ENCODE assay signal across 13 cellular contexts in the genomic region with DNA sequence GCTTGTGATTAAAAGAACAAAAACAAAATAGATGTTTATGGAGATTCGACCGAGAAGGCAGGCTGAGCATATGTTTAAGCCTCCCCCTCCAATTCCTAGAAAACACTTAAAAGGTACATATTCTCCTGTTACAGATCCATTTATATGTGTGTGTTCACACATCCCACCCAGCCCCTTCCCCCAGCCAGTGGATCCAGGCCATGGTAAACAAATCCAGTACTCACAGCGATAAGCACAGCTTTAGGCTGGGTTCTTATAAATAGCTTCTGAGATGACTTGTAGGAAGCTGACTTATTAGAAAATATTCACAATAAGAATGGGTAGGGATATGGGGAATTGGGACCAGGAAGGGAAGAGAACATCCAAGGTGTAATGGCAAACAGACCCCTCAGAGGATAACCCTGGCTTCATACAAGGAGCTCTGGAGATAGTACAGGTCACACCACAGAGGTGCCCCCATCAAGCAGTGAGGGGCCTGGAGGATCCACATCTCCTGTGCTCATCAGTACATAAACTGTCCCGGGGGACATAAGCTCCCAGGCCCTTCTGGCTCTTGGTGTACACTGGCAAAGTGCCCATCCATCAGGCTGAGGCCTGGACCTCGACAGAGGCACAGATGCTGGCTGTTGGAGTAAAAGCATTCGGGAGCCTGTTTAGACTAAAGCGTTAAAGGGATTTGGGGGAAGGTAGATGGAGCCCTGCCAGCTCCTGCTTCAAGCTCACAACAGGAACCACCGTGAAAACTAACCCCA.
DNase-seq lines count a peak whose midpoint lies in the region; FAIRE-seq and TF ChIP-seq lines count a peak whose summit lies in the region.
"Had no signal": no experiment of that assay in that cellular context is flagged by ENCODE, and none has a peak within 500 bp of the region (broad histone marks: within the 10 kb centered on the region; RNA-seq: fewer than 3 reads in every experiment).

No MANE protein-coding gene starts in this region.

- no peak overlapping the region for H3K4me3 Mint-ChIP-seq in astrocyte (ENCODE audit: unreplicated experiment)
- no peak overlapping the region for H3K4me3 Mint-ChIP-seq in activated CD4-positive, alpha-beta memory T cell treated with anti-CD3 and anti-CD28 coated beads for 36 hours

- no peak overlapping the region for H3K9ac ChIP-seq in astrocyte (ENCODE audit: low read length)
- H3K9ac ChIP-seq: BLaER1 treated with 17β-estradiol and CSF1 and Interleukin-3, amounts not matched to agents 10 nM and 100 nM had no signal

- no peak overlapping the region for H2AFZ ChIP-seq in astrocyte (ENCODE audit: low read depth, low read length)

- no peaks in the 10 kb centered on the region for H3K27me3 ChIP-seq in astrocyte (ENCODE audit: insufficient read depth, low read length)
- H3K27me3 ChIP-seq: BLaER1 treated with 17β-estradiol and CSF1 and Interleukin-3, amounts not matched to agents 10 nM and 100 nM; tibial nerve had no signal

- TF ChIP-seq CTCF in C4-2B (conservative IDR thresholded peaks at IDR 0.05): no peak
- no peak for TF ChIP-seq CTCF in astrocyte (IDR thresholded peaks at IDR 0.05; ENCODE audit: insufficient read depth, low read depth, low read length)
- TF ChIP-seq CTCF in GM20000 (IDR thresholded peaks at IDR 0.05; ENCODE audit: extremely low read depth, missing control alignments): no peak

- no peaks in the 10 kb centered on the region for H3K36me3 ChIP-seq in astrocyte (ENCODE audit: insufficient read depth, low read length)
- H3K36me3 ChIP-seq: BLaER1 treated with 17β-estradiol and CSF1 and Interleukin-3, amounts not matched to agents 10 nM and 100 nM; tibial nerve had no signal

- H3K36me3 Mint-ChIP-seq in astrocyte (ENCODE audit: low read depth, unreplicated experiment): no peaks in the 10 kb centered on the region
- H3K36me3 Mint-ChIP-seq in activated CD4-positive, alpha-beta memory T cell treated with anti-CD3 and anti-CD28 coated beads for 36 hours: no peaks in the 10 kb centered on the region

- H3K4me1 ChIP-seq in astrocyte (ENCODE audit: insufficient read depth, low read length): peaks cover 32% of the 10 kb centered on the region

- no peak overlapping the region for H3K4me3 ChIP-seq in astrocyte (ENCODE audit: insufficient read depth, low read depth, low read length)
- H3K4me3 ChIP-seq: BLaER1 treated with 17β-estradiol and CSF1 and Interleukin-3, amounts not matched to agents 10 nM and 100 nM; tibial nerve had no signal

- peaks cover 20% of the 10 kb centered on the region for H3K4me1 Mint-ChIP-seq in astrocyte (ENCODE audit: low read depth, unreplicated experiment)
- peaks cover 4% of the 10 kb centered on the region for H3K4me1 Mint-ChIP-seq in activated CD4-positive, alpha-beta memory T cell treated with anti-CD3 and anti-CD28 coated beads for 36 hours (ENCODE audit: low read depth)

- H3K27me3 Mint-ChIP-seq in astrocyte (ENCODE audit: low read depth, unreplicated experiment): no peaks in the 10 kb centered on the region
- H3K27me3 Mint-ChIP-seq in activated CD4-positive, alpha-beta memory T cell treated with anti-CD3 and anti-CD28 coated beads for 36 hours: peaks cover 7% of the 10 kb centered on the region

- no peak for FAIRE-seq in astrocyte (lab: Jason Lieb, UNC)

- no peak overlapping the region for H3K27ac Mint-ChIP-seq in astrocyte (ENCODE audit: unreplicated experiment)
- no peak overlapping the region for H3K27ac Mint-ChIP-seq in activated CD4-positive, alpha-beta memory T cell treated with anti-CD3 and anti-CD28 coated beads for 36 hours

- intact Hi-C loops in activated CD4-positive, alpha-beta memory T cell treated with anti-CD3 and anti-CD28 coated beads for 36 hours (cut with micrococcal nuclease): no loop called here

- H3K9me3 ChIP-seq in astrocyte (ENCODE audit: insufficient read depth, low read depth, low read length): no peaks in the 10 kb centered on the region
- H3K9me3 ChIP-seq: BLaER1 treated with 17β-estradiol and CSF1 and Interleukin-3, amounts not matched to agents 10 nM and 100 nM; tibial nerve had no signal

- peak overlapping the region; percentile 4 for H3K4me2 ChIP-seq in astrocyte (ENCODE audit: low read length)
- H3K4me2 ChIP-seq: BLaER1 treated with 17β-estradiol and CSF1 and Interleukin-3, amounts not matched to agents 10 nM and 100 nM had no signal

- DNase-seq in NCI-H1694 treated with DMSO at 0.1 percent for 48 hours (lab: John Stamatoyannopoulos, UW) (peak; percentile 70), astrocyte (ENCODE audit: low read depth) (no peak), left kidney (ENCODE audit: low read depth, low spot score) (peak; percentile 63), inferior parietal cortex (ENCODE audit: extremely low spot score) (no peak), AG08396 (ENCODE audit: low spot score) (no peak), GM20000 (ENCODE audit: low spot score) (no peak)
- DNase-seq in activated CD4-positive, alpha-beta memory T cell treated with anti-CD3 and anti-CD28 coated beads for 36 hours: no peak
- DNase-seq: effector CD8-positive, alpha-beta T cell; NCI-H774; retina had no signal

- H3K9me3 Mint-ChIP-seq in astrocyte (ENCODE audit: unreplicated experiment): no peaks in the 10 kb centered on the region
- H3K9me3 Mint-ChIP-seq in activated CD4-positive, alpha-beta memory T cell treated with anti-CD3 and anti-CD28 coated beads for 36 hours: no peaks in the 10 kb centered on the region

- H3K27ac ChIP-seq in C4-2B (peak overlapping the region; percentile 11; the same call in 1 of the 2 replicates), astrocyte (ENCODE audit: low read depth, low read length) (no peak overlapping the region)

- CTCF ChIA-PET in activated CD4-positive, alpha-beta memory T cell treated with anti-CD3 and anti-CD28 coated beads for 36 hours (lab: Charles Lee): interaction anchor here (0.7 kb wide), 1 partner anchor 662 kb away, joined by 3 read pairs; no protein-coding TSS in a partner anchor

- no peaks in the 10 kb centered on the region for H4K20me1 ChIP-seq in astrocyte (ENCODE audit: insufficient read depth, low read length)
- H4K20me1 ChIP-seq: BLaER1 treated with 17β-estradiol and CSF1 and Interleukin-3, amounts not matched to agents 10 nM and 100 nM had no signal

- no peaks in the 10 kb centered on the region for H3K79me2 ChIP-seq in astrocyte (ENCODE audit: insufficient read depth, low read length)

- POLR2A ChIA-PET in activated CD4-positive, alpha-beta memory T cell treated with anti-CD3 and anti-CD28 coated beads for 36 hours (lab: Charles Lee): no interaction called here

Comparison
In these comparisons a context has a peak if more than half of its experiments do, and no peak if none do; other contexts are left out.
1. DNase-seq: peak in NCI-H1694 treated with DMSO at 0.1 percent for 48 hours (single experiment) and left kidney (single experiment); none in astrocyte (single experiment), inferior parietal cortex (single experiment), AG08396 (single experiment), GM20000 (single experiment) and activated CD4-positive, alpha-beta memory T cell treated with anti-CD3 and anti-CD28 coated beads for 36 hours (single experiment).